In the genomic region with DNA sequence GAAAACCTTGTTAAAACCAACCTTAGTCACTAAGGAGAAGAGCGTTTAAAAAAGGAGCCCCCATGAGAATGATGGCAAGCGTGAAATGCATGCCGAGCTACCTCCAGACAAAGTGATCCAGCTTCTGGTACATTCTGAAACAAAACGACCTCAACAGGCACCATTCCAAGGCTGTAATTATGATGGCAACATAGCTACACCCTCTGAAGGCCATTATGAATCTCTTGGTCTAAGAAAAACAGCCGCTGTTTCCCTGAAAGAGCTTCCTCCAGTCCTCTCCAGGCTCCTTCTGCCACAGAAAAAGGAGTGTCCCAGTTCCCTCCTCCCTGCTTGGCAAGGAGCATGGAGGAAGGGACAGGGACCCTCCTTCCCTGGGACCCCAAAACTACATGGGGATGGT, we compare ENCODE assay signal across 19 cellular contexts. TPM values are rescaled to one million over a fixed set of nuclear protein-coding genes. Genes with fewer than 3 reads are reported as not detected.
DNase-seq lines count a peak whose midpoint lies in the region; ATAC-seq and TF ChIP-seq lines count a peak whose summit lies in the region.
"Had no signal": no experiment of that assay in that cellular context is flagged by ENCODE, and none has a peak within 500 bp of the region (broad histone marks: within the 10 kb centered on the region; RNA-seq: fewer than 3 reads in every experiment).

No MANE protein-coding gene starts in this region.

- H3K4me1 ChIP-seq in left ventricle myocardium inferior (peaks cover 94% of the 10 kb centered on the region), Panc1 (ENCODE audit: control insufficient read depth, insufficient read depth, low read length) (peaks cover 95% of the 10 kb centered on the region), subcutaneous abdominal adipose tissue (ENCODE audit: control insufficient read depth in 5 of 5, insufficient read depth in 5 of 5, low read length in 5 of 5) (peaks cover 3 to 31% (median 11%) of the 10 kb centered on the region in 5 donors), spleen (no peaks in the 10 kb centered on the region)

- DNase-seq in left ventricle myocardium inferior (no peak), cardiac septum (ENCODE audit: low spot score) (no peak), Panc1 (ENCODE audit: low read depth, low spot score) (no peak), spleen (no peak)
- no peak for DNase-seq in activated CD4-positive, alpha-beta T cell treated with anti-CD3 and anti-CD28 coated beads, Interleukin-2, amount 50 U/mL, for 48 hours
- DNase-seq: CD4-positive, alpha-beta T cell; DMS153; Kasumi-1; MG63; NCI-H1048; NCI-H1436; NCI-H1930; NCI-H226; NCI-H524 had no signal

- intact Hi-C loops in left ventricle myocardium inferior (cut with micrococcal nuclease) = loop anchor here (10.0 kb wide), 1 partner anchor 233 kb away; no protein-coding TSS in a partner anchor
- intact Hi-C loops in cardiac septum (cut with DNase I) = loop anchor here (10.0 kb wide), 1 partner anchor 403 kb away; no protein-coding TSS in a partner anchor
- intact Hi-C loops in Panc1 (cut with micrococcal nuclease; ENCODE audit: unreplicated experiment) = loop anchor here (5.0 kb wide), 1 partner anchor 59 kb away; no protein-coding TSS in a partner anchor
- intact Hi-C loops in spleen (cut with DNase I; ENCODE audit: low total_unique reads) = no loop called here

- no peak for ATAC-seq in Panc1
- ATAC-seq in HG02798 (IDR thresholded peaks at IDR 0.05; ENCODE audit: poor library complexity, unreplicated experiment) = no peak
- ATAC-seq: GM12878 had no signal

- no peak for TF ChIP-seq POLR2A in spleen (IDR thresholded peaks at IDR 0.05)

- H3K9ac ChIP-seq in subcutaneous abdominal adipose tissue (ENCODE audit: low read length in 5 of 5) = no peak overlapping the region

- H3K36me3 ChIP-seq in left ventricle myocardium inferior (no peaks in the 10 kb centered on the region), Panc1 (ENCODE audit: control insufficient read depth, insufficient read depth, low read length) (no peaks in the 10 kb centered on the region), subcutaneous abdominal adipose tissue (ENCODE audit: control insufficient read depth in 5 of 5, insufficient read depth in 5 of 5, low read length in 5 of 5) (peaks cover 0 to 3% (median 0%) of the 10 kb centered on the region in 5 donors), spleen (no peaks in the 10 kb centered on the region)
- H3K36me3 ChIP-seq: SJSA1 had no signal

- CTCF ChIA-PET in Panc1 (lab: Charles Lee) = no interaction called here

- TF ChIP-seq CTCF in left ventricle myocardium inferior (IDR thresholded peaks at IDR 0.05; ENCODE audit: borderline replicate concordance) = no peak
- no peak for TF ChIP-seq CTCF in Panc1 (IDR thresholded peaks at IDR 0.05)
- no peak for TF ChIP-seq CTCF in spleen (IDR thresholded peaks at IDR 0.05 in 8 of 11, conservative IDR thresholded peaks at IDR 0.05 in 3 of 11)

- no peaks in the 10 kb centered on the region for H3K9me3 ChIP-seq in left ventricle myocardium inferior (replicated peaks)
- H3K9me3 ChIP-seq in Panc1 (ENCODE audit: control insufficient read depth, insufficient read depth, low read depth, low read length) = no peaks in the 10 kb centered on the region
- no peaks in the 10 kb centered on the region for H3K9me3 ChIP-seq in subcutaneous abdominal adipose tissue (ENCODE audit: control insufficient read depth in 5 of 5, low read length in 5 of 5)
- no peaks in the 10 kb centered on the region for H3K9me3 ChIP-seq in spleen
- H3K9me3 ChIP-seq: MG63, SJSA1 had no signal

- WGBS in spleen, 5 donors = 68 to 85% (median 81%) methylated on average over 5 of the region's 5 CpGs

- POLR2A ChIA-PET in Panc1 (lab: Charles Lee) = interaction anchor here (1.5 kb wide), 1 partner anchor 76 kb away, joined by 4 read pairs; no protein-coding TSS in a partner anchor

- BruUV-seq in Panc1 (replicated peaks; lab: Mats Ljungman, UMichigan) = no TSS peak

- H3K4me3 ChIP-seq in left ventricle myocardium inferior (no peak overlapping the region), Panc1 (ENCODE audit: low read depth in 2 of 2, low read length in 2 of 2) (no peak overlapping the region), subcutaneous abdominal adipose tissue (ENCODE audit: low read depth in 1 of 5, low read length in 5 of 5) (no peak overlapping the region), spleen (no peak overlapping the region)
- H3K4me3 ChIP-seq: GM12878, MG63, SJSA1 had no signal

- no peaks in the 10 kb centered on the region for H3K27me3 ChIP-seq in left ventricle myocardium inferior (ENCODE audit: low read depth)
- H3K27me3 ChIP-seq in Panc1 (ENCODE audit: control insufficient read depth, insufficient read depth, low read length) = no peaks in the 10 kb centered on the region
- no peaks in the 10 kb centered on the region for H3K27me3 ChIP-seq in layer of hippocampus (ENCODE audit: control insufficient read depth, insufficient read depth, low read length)
- no peaks in the 10 kb centered on the region for H3K27me3 ChIP-seq in subcutaneous abdominal adipose tissue (ENCODE audit: control insufficient read depth in 5 of 5, insufficient read depth in 4 of 5, low read length in 5 of 5)
- H3K27me3 ChIP-seq in spleen (replicated peaks in 1 of 7) = peaks cover 0 to 15% (median 0%) of the 10 kb centered on the region in 7 donors
- H3K27me3 ChIP-seq: MG63, SJSA1 had no signal

- H3K27ac ChIP-seq in left ventricle myocardium inferior (replicated peaks) (peak overlapping the region; percentile 91), Panc1 (ENCODE audit: low read length) (peak overlapping the region; percentile 100), layer of hippocampus (ENCODE audit: low read depth, low read length) (peak overlapping the region; percentile 48), subcutaneous abdominal adipose tissue (ENCODE audit: low read depth, low read length) (peak overlapping the region; percentile 12), spleen (no peak overlapping the region)

- in situ Hi-C loops in Panc1 (cut with HindIII; ENCODE audit: low pct_unique_long_range_greater_than_20kb, low sequenced_read_pairs) = no loop called here

RNA-seq across cellular contexts. Expression of a gene that starts 50.0 kb away (rescaled TPM):
- total RNA-seq in left ventricle myocardium inferior (674 TPM), cardiac septum (473 TPM), Panc1 (2021; ENCODE audit: unreplicated experiment) (274 TPM), spleen (10 to 100 TPM; 31.5 to 59.4 (median 43.1) TPM)
- polyA plus RNA-seq in Panc1 (2012; ENCODE audit: insufficient read length) = 97.4 TPM
- 10 to 100 TPM; 11.0 to 13.6 (median 11.7) TPM for polyA plus RNA-seq in spleen

Comparison
In these comparisons a context has a peak if more than half of its experiments do, and no peak if none do; other contexts are left out.
1. H3K27ac ChIP-seq: peak in left ventricle myocardium inferior (single experiment), Panc1 (single experiment), layer of hippocampus (single experiment) and subcutaneous abdominal adipose tissue (single experiment); none in spleen (0 of 8).